ENCODE assay signal across 1 cellular context in the genomic region with DNA sequence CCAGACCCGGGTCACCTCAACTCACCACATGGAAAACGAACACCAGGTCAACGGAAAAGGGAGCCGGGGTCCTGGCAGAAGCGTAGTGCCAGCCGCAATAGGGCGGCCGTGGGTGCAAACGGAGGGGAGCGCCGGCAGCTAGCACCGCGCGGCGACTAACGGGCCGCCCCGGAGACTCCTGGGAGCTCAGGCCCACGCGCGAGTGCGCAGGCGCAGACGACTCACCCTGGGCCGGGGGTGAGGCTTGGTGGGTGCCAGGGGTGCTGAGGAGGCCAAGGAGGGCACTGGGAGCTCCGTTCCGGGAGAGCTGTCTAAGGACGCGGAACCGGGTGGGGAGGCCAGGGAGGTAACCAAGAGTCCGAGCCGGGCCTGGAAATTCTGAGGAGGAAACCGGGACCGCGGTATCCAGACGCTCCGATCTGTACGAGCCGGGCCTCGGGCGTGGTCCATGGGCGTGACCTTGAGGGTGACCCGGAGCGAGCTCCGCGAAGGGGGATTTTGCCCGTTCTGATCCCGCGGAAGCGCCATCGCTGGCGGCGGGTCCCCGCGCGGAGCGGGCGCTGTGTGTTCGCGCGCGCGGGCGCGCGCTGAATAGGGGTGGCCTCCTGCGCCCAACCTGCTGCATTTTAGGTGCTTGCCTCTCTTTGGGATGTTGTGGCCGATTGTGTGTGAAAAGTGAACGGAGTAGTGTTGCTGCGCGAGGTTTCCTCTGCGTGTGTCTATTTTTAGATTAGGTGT.
A peak's percentile ranks its signal among the peaks of the same experiment; 100 is the strongest.
TF ChIP-seq lines count a peak whose summit lies in the region.

A gene (plus strand): TSS at position 213 of the 738 bp plus-strand sequence. CDS start 4,602 bp downstream, outside the sequence.

TF ChIP-seq in HepG2, 621 proteins besides CTCF, POLR2A, EP300 and RAD21 (continued from another document and continues in another):
- TF ChIP-seq, protein P1, sequence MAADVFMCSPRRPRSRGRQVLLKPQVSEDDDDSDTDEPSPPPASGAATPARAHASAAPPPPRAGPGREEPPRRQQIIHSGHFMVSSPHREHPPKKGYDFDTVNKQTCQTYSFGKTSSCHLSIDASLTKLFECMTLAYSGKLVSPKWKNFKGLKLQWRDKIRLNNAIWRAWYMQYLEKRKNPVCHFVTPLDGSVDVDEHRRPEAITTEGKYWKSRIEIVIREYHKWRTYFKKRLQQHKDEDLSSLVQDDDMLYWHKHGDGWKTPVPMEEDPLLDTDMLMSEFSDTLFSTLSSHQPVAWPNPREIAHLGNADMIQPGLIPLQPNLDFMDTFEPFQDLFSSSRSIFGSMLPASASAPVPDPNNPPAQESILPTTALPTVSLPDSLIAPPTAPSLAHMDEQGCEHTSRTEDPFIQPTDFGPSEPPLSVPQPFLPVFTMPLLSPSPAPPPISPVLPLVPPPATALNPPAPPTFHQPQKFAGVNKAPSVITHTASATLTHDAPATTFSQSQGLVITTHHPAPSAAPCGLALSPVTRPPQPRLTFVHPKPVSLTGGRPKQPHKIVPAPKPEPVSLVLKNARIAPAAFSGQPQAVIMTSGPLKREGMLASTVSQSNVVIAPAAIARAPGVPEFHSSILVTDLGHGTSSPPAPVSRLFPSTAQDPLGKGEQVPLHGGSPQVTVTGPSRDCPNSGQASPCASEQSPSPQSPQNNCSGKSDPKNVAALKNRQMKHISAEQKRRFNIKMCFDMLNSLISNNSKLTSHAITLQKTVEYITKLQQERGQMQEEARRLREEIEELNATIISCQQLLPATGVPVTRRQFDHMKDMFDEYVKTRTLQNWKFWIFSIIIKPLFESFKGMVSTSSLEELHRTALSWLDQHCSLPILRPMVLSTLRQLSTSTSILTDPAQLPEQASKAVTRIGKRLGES (CRISPR knock-in tag; IDR thresholded peaks at IDR 0.05; ENCODE audit: borderline replicate concordance), result no peak
- TF ChIP-seq SPEN (CRISPR knock-in tag; IDR thresholded peaks at IDR 0.05; ENCODE audit: low read depth), result peak; percentile 56; the same call in 1 of the 2 replicates
- no peak for TF ChIP-seq JUND (CRISPR knock-in tag; IDR thresholded peaks at IDR 0.05)
- TF ChIP-seq SP140L (CRISPR knock-in tag; IDR thresholded peaks at IDR 0.05; ENCODE audit: borderline replicate concordance), result no peak
- no peak for TF ChIP-seq SIN3A (IDR thresholded peaks at IDR 0.05; ENCODE audit: borderline replicate concordance, low read depth, low read length)
- TF ChIP-seq DNMT3B (CRISPR knock-in tag; conservative IDR thresholded peaks at IDR 0.05), result no peak
- no peak for TF ChIP-seq CHCHD3 (CRISPR knock-in tag; IDR thresholded peaks at IDR 0.05)
- TF ChIP-seq ZFX (CRISPR knock-in tag; IDR thresholded peaks at IDR 0.05; ENCODE audit: low read depth), result peak; percentile 90
- no peak for TF ChIP-seq RXRA (CRISPR knock-in tag; IDR thresholded peaks at IDR 0.05)
- TF ChIP-seq NR2F6 (IDR thresholded peaks at IDR 0.05), result no peak
- TF ChIP-seq NR2F6 (CRISPR knock-in tag; IDR thresholded peaks at IDR 0.05), result peak; percentile 37; the same call in 1 of the 2 replicates
- no peak for TF ChIP-seq ZNF207 (IDR thresholded peaks at IDR 0.05; ENCODE audit: borderline replicate concordance)
- TF ChIP-seq RARA (CRISPR knock-in tag; IDR thresholded peaks at IDR 0.05), result no peak
- no peak for TF ChIP-seq GABPA (IDR thresholded peaks at IDR 0.05; ENCODE audit: low read depth, low read length)
- TF ChIP-seq GABPA (CRISPR knock-in tag; IDR thresholded peaks at IDR 0.05; ENCODE audit: low read depth), result no peak
- TF ChIP-seq, protein P2, sequence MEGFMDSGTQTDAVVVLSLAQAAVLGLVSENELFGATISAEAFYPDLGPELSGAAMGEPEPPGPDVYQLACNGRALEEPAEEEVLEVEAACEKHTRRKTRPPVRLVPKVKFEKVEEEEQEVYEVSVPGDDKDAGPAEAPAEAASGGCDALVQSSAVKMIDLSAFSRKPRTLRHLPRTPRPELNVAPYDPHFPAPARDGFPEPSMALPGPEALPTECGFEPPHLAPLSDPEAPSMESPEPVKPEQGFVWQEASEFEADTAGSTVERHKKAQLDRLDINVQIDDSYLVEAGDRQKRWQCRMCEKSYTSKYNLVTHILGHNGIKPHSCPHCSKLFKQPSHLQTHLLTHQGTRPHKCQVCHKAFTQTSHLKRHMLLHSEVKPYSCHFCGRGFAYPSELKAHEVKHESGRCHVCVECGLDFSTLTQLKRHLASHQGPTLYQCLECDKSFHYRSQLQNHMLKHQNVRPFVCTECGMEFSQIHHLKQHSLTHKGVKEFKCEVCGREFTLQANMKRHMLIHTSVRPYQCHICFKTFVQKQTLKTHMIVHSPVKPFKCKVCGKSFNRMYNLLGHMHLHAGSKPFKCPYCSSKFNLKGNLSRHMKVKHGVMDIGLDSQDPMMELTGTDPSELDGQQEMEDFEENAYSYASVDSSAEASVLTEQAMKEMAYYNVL (CRISPR knock-in tag; IDR thresholded peaks at IDR 0.05; ENCODE audit: borderline replicate concordance), result peak; percentile 55; the same call in 1 of the 2 replicates
- no peak for TF ChIP-seq ZNF484 (CRISPR knock-in tag; IDR thresholded peaks at IDR 0.05; ENCODE audit: borderline replicate concordance, low read depth)
- TF ChIP-seq CREM (IDR thresholded peaks at IDR 0.05), result 0 out of 2 replicates have a peak, but pooled peaks have one; percentile 2
- no peak for TF ChIP-seq CREM (CRISPR knock-in tag; IDR thresholded peaks at IDR 0.05)
- TF ChIP-seq, protein P3, sequence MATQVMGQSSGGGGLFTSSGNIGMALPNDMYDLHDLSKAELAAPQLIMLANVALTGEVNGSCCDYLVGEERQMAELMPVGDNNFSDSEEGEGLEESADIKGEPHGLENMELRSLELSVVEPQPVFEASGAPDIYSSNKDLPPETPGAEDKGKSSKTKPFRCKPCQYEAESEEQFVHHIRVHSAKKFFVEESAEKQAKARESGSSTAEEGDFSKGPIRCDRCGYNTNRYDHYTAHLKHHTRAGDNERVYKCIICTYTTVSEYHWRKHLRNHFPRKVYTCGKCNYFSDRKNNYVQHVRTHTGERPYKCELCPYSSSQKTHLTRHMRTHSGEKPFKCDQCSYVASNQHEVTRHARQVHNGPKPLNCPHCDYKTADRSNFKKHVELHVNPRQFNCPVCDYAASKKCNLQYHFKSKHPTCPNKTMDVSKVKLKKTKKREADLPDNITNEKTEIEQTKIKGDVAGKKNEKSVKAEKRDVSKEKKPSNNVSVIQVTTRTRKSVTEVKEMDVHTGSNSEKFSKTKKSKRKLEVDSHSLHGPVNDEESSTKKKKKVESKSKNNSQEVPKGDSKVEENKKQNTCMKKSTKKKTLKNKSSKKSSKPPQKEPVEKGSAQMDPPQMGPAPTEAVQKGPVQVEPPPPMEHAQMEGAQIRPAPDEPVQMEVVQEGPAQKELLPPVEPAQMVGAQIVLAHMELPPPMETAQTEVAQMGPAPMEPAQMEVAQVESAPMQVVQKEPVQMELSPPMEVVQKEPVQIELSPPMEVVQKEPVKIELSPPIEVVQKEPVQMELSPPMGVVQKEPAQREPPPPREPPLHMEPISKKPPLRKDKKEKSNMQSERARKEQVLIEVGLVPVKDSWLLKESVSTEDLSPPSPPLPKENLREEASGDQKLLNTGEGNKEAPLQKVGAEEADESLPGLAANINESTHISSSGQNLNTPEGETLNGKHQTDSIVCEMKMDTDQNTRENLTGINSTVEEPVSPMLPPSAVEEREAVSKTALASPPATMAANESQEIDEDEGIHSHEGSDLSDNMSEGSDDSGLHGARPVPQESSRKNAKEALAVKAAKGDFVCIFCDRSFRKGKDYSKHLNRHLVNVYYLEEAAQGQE (IDR thresholded peaks at IDR 0.05; ENCODE audit: borderline replicate concordance in 1 of 2, low read depth in 1 of 2, low read length in 2 of 2), result no peak
- TF ChIP-seq ZNF781 (CRISPR knock-in tag; IDR thresholded peaks at IDR 0.05; ENCODE audit: borderline replicate concordance, not compliant biosample characterization), result no peak
- no peak for TF ChIP-seq ZNF782 (CRISPR knock-in tag; IDR thresholded peaks at IDR 0.05; ENCODE audit: borderline replicate concordance)
- TF ChIP-seq ZNF792 (CRISPR knock-in tag; IDR thresholded peaks at IDR 0.05), result no peak
- no peak for TF ChIP-seq ZBTB21 (CRISPR knock-in tag; IDR thresholded peaks at IDR 0.05)
- TF ChIP-seq, protein P4, sequence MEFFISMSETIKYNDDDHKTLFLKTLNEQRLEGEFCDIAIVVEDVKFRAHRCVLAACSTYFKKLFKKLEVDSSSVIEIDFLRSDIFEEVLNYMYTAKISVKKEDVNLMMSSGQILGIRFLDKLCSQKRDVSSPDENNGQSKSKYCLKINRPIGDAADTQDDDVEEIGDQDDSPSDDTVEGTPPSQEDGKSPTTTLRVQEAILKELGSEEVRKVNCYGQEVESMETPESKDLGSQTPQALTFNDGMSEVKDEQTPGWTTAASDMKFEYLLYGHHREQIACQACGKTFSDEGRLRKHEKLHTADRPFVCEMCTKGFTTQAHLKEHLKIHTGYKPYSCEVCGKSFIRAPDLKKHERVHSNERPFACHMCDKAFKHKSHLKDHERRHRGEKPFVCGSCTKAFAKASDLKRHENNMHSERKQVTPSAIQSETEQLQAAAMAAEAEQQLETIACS (CRISPR knock-in tag; IDR thresholded peaks at IDR 0.05), result peak; percentile 87
- TF ChIP-seq ZNF317 (CRISPR knock-in tag; IDR thresholded peaks at IDR 0.05), result peak; percentile 57; the same call in 1 of the 2 replicates
- peak; percentile 2; the same call in 1 of the 2 replicates for TF ChIP-seq BORCS8-MEF2B (CRISPR knock-in tag; IDR thresholded peaks at IDR 0.05)
- 0 out of 2 replicates have a peak, but pooled peaks have one; percentile 29 for TF ChIP-seq ZSCAN12 (CRISPR knock-in tag; IDR thresholded peaks at IDR 0.05)
- TF ChIP-seq MTF1 (CRISPR knock-in tag; IDR thresholded peaks at IDR 0.05), result no peak
- no peak; the same call in 1 of the 2 replicates for TF ChIP-seq MYC (CRISPR knock-in tag; IDR thresholded peaks at IDR 0.05; ENCODE audit: borderline replicate concordance)
- no peak for TF ChIP-seq ZBTB1 (CRISPR knock-in tag; IDR thresholded peaks at IDR 0.05; ENCODE audit: borderline replicate concordance)
- TF ChIP-seq, protein P5, sequence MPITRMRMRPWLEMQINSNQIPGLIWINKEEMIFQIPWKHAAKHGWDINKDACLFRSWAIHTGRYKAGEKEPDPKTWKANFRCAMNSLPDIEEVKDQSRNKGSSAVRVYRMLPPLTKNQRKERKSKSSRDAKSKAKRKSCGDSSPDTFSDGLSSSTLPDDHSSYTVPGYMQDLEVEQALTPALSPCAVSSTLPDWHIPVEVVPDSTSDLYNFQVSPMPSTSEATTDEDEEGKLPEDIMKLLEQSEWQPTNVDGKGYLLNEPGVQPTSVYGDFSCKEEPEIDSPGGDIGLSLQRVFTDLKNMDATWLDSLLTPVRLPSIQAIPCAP (CRISPR knock-in tag; IDR thresholded peaks at IDR 0.05; ENCODE audit: low read depth), result 0 out of 2 replicates have a peak, but pooled peaks have one; percentile 37
- TF ChIP-seq ZNF614 (CRISPR knock-in tag; IDR thresholded peaks at IDR 0.05; ENCODE audit: borderline replicate concordance), result no peak
- TF ChIP-seq, protein P6, sequence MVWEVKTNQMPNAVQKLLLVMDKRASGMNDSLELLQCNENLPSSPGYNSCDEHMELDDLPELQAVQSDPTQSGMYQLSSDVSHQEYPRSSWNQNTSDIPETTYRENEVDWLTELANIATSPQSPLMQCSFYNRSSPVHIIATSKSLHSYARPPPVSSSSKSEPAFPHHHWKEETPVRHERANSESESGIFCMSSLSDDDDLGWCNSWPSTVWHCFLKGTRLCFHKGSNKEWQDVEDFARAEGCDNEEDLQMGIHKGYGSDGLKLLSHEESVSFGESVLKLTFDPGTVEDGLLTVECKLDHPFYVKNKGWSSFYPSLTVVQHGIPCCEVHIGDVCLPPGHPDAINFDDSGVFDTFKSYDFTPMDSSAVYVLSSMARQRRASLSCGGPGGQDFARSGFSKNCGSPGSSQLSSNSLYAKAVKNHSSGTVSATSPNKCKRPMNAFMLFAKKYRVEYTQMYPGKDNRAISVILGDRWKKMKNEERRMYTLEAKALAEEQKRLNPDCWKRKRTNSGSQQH (CRISPR knock-in tag; IDR thresholded peaks at IDR 0.05; ENCODE audit: low read depth), result no peak; the same call in 1 of the 2 replicates
- peak; percentile 87 for TF ChIP-seq ZNF44 (CRISPR knock-in tag; IDR thresholded peaks at IDR 0.05)
- TF ChIP-seq ESRRA (CRISPR knock-in tag; IDR thresholded peaks at IDR 0.05; ENCODE audit: low read depth), result peak; percentile 46; the same call in 1 of the 2 replicates
- no peak for TF ChIP-seq SOX6 (IDR thresholded peaks at IDR 0.05)
- TF ChIP-seq SOX6 (CRISPR knock-in tag; IDR thresholded peaks at IDR 0.05), result 0 out of 2 replicates have a peak, but pooled peaks have one; percentile 23
- TF ChIP-seq, protein P7, sequence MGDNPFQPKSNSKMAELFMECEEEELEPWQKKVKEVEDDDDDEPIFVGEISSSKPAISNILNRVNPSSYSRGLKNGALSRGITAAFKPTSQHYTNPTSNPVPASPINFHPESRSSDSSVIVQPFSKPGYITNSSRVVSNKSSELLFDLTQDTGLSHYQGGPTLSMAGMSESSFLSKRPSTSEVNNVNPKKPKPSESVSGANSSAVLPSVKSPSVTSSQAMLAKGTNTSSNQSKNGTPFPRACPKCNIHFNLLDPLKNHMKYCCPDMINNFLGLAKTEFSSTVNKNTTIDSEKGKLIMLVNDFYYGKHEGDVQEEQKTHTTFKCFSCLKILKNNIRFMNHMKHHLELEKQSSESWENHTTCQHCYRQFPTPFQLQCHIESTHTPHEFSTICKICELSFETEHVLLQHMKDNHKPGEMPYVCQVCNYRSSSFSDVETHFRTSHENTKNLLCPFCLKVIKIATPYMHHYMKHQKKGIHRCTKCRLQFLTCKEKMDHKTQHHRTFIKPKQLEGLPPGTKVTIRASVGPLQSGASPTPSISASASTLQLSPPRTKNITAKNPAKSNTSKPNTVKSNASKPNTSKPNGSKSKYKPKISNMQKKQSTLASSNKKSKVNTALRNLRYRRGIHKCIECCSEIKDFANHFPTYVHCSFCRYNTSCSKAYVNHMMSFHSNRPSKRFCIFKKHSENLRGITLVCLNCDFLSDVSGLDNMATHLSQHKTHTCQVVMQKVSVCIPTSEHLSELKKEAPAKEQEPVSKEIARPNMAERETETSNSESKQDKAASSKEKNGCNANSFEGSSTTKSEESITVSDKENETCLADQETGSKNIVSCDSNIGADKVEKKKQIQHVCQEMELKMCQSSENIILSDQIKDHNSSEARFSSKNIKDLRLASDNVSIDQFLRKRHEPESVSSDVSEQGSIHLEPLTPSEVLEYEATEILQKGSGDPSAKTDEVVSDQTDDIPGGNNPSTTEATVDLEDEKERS (CRISPR knock-in tag; IDR thresholded peaks at IDR 0.05), result no peak
- no peak for TF ChIP-seq ATF7-NPFF (CRISPR knock-in tag; IDR thresholded peaks at IDR 0.05; ENCODE audit: low read depth)
- TF ChIP-seq ZNF567 (CRISPR knock-in tag; IDR thresholded peaks at IDR 0.05; ENCODE audit: borderline replicate concordance), result peak; percentile 14; the same call in 1 of the 2 replicates
- no peak for TF ChIP-seq ZNF20 (CRISPR knock-in tag; IDR thresholded peaks at IDR 0.05)
- peak; percentile 73; the same call in 1 of the 2 replicates for TF ChIP-seq ZNF274 (CRISPR knock-in tag; IDR thresholded peaks at IDR 0.05)
- TF ChIP-seq, protein P8, sequence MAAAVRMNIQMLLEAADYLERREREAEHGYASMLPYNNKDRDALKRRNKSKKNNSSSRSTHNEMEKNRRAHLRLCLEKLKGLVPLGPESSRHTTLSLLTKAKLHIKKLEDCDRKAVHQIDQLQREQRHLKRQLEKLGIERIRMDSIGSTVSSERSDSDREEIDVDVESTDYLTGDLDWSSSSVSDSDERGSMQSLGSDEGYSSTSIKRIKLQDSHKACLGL (CRISPR knock-in tag; IDR thresholded peaks at IDR 0.05), result 0 out of 2 replicates have a peak, but pooled peaks have one; percentile 49
- no peak for TF ChIP-seq ZNF124 (CRISPR knock-in tag; IDR thresholded peaks at IDR 0.05)
- 0 out of 2 replicates have a peak, but pooled peaks have one; percentile 52 for TF ChIP-seq ZNF235 (CRISPR knock-in tag; IDR thresholded peaks at IDR 0.05; ENCODE audit: borderline replicate concordance)
- no peak for TF ChIP-seq HNF4G (IDR thresholded peaks at IDR 0.05; ENCODE audit: borderline replicate concordance, low read depth, low read length)
- no peak; the same call in 1 of the 2 replicates for TF ChIP-seq HNF4G (CRISPR knock-in tag; IDR thresholded peaks at IDR 0.05; ENCODE audit: borderline replicate concordance, low read depth)
- peak; percentile 27; the same call in 1 of the 2 replicates for TF ChIP-seq SAFB2 (CRISPR knock-in tag; IDR thresholded peaks at IDR 0.05; ENCODE audit: borderline replicate concordance, low read depth)
